ENCODE assay signal across 20 cellular contexts in the genomic region with DNA sequence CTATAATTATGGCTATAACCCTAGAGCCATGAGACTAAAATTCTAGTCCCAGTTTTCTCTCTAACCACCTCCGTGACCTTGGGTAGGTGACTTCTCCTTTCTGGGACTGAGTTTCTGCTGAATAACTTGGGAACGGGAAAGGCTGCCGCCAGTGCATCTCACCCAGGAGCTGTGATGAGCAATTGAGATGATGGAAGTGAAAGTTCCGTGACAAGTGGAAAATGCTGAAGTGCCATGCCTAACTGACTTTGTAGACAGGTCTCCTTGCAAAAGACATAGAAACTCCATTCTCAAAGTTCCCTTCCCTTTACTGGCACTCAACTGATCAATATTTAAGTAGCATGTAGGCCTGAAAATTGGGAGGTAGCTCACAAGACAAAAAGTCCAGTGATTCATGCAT. TPM values are rescaled to one million over a fixed set of nuclear protein-coding genes. Genes with fewer than 3 reads are reported as not detected.
DNase-seq lines count a peak whose midpoint lies in the region; ATAC-seq, FAIRE-seq and TF ChIP-seq lines count a peak whose summit lies in the region.
"Had no signal": no experiment of that assay in that cellular context is flagged by ENCODE, and none has a peak within 500 bp of the region (broad histone marks: within the 10 kb centered on the region; RNA-seq: fewer than 3 reads in every experiment).

No MANE protein-coding gene starts in this region.

- no peak overlapping the region for H3K9ac ChIP-seq in endothelial cell of umbilical vein (replicated peaks; ENCODE audit: extremely low read depth, insufficient read depth, low read length)

- no peaks in the 10 kb centered on the region for H3K79me2 ChIP-seq in endothelial cell of umbilical vein (ENCODE audit: control insufficient read depth, insufficient read depth, low read length)

- peak overlapping the region; percentile 16 for H3K4me3 Mint-ChIP-seq in activated CD4-positive, alpha-beta memory T cell treated with anti-CD3 and anti-CD28 coated beads for 36 hours
- no peak overlapping the region for H3K4me3 Mint-ChIP-seq in CD8-positive, alpha-beta T cell
- H3K4me3 Mint-ChIP-seq: activated naive CD8-positive, alpha-beta T cell had no signal

- dilution Hi-C loops in endothelial cell of umbilical vein (cut with MboI; ENCODE audit: extremely low pct_ligation_motif_present, low sequenced_read_pairs): no loop called here

- H3K27me3 ChIP-seq in endothelial cell of umbilical vein (ENCODE audit: control insufficient read depth in 2 of 2, insufficient read depth in 2 of 2, low read length in 2 of 2): no peaks in the 10 kb centered on the region
- H3K27me3 ChIP-seq in CD8-positive, alpha-beta T cell (ENCODE audit: insufficient read depth, low read length): no peaks in the 10 kb centered on the region

- H3K9me3 ChIP-seq in endothelial cell of umbilical vein (replicated peaks; ENCODE audit: control insufficient read depth, insufficient read depth, low read length): no peaks in the 10 kb centered on the region
- no peaks in the 10 kb centered on the region for H3K9me3 ChIP-seq in CD8-positive, alpha-beta T cell (ENCODE audit: low read length)
- H3K9me3 ChIP-seq: prostate gland, thoracic aorta had no signal

- H2AFZ ChIP-seq in endothelial cell of umbilical vein (ENCODE audit: low read depth, low read length): no peak overlapping the region

- H3K4me3 ChIP-seq in endothelial cell of umbilical vein (replicated peaks in 1 of 3; ENCODE audit: insufficient read depth in 1 of 3, low read depth in 1 of 3, low read length in 3 of 3): no peak overlapping the region
- no peak overlapping the region for H3K4me3 ChIP-seq in CD8-positive, alpha-beta T cell (ENCODE audit: low read depth, low read length)
- H3K4me3 ChIP-seq: prostate gland, thoracic aorta had no signal

- H3K27ac Mint-ChIP-seq in activated CD4-positive, alpha-beta memory T cell treated with anti-CD3 and anti-CD28 coated beads for 36 hours: peak overlapping the region; percentile 74
- H3K27ac Mint-ChIP-seq in CD8-positive, alpha-beta T cell: no peak overlapping the region
- H3K27ac Mint-ChIP-seq: activated naive CD8-positive, alpha-beta T cell had no signal

- FAIRE-seq in endothelial cell of umbilical vein (lab: Jason Lieb, UNC): no peak
- FAIRE-seq: TTC549 had no signal

- H3K4me1 ChIP-seq in endothelial cell of umbilical vein (ENCODE audit: control insufficient read depth, extremely low read depth, insufficient read depth, low read length): peaks cover 8% of the 10 kb centered on the region
- no peaks in the 10 kb centered on the region for H3K4me1 ChIP-seq in CD8-positive, alpha-beta T cell (ENCODE audit: insufficient read depth, low read length)
- H3K4me1 ChIP-seq: prostate gland had no signal

- no peaks in the 10 kb centered on the region for H3K27me3 Mint-ChIP-seq in activated CD4-positive, alpha-beta memory T cell treated with anti-CD3 and anti-CD28 coated beads for 36 hours
- H3K27me3 Mint-ChIP-seq in CD8-positive, alpha-beta T cell (ENCODE audit: low read depth): no peaks in the 10 kb centered on the region
- H3K27me3 Mint-ChIP-seq: activated naive CD8-positive, alpha-beta T cell had no signal

- TF ChIP-seq CTCF in endothelial cell of umbilical vein (IDR thresholded peaks at IDR 0.05; ENCODE audit: extremely low read depth in 1 of 2, insufficient read depth in 1 of 2, low read depth in 1 of 2, low read length in 2 of 2): no peak
- TF ChIP-seq CTCF in CD8-positive, alpha-beta T cell (IDR thresholded peaks at IDR 0.05): no peak

- no peak for ATAC-seq in CD8-positive, alpha-beta T cell
- no peak for ATAC-seq in HG03095 (IDR thresholded peaks at IDR 0.05; ENCODE audit: unreplicated experiment)
- ATAC-seq: esophagus mucosa, left ventricle myocardium superior had no signal

- DNase-seq in SIG-M5 treated with dmso at 0.1 percent for 504 hours (lab: John Stamatoyannopoulos, UW; ENCODE audit: unreplicated experiment) (peak; percentile 39), SIG-M5 (lab: John Stamatoyannopoulos, UW) (no peak), CD1c-positive myeloid dendritic cell (ENCODE audit: extremely low spot score) (peak; percentile 93), endothelial cell of umbilical vein (ENCODE audit: low read depth, low spot score) (peak; percentile 4), cortex of kidney (lab: John Stamatoyannopoulos, UW) (no peak)
- peak; percentile 49 for DNase-seq in activated CD4-positive, alpha-beta memory T cell treated with anti-CD3 and anti-CD28 coated beads for 36 hours
- no peak for DNase-seq in CD8-positive, alpha-beta T cell
- DNase-seq: activated CD4-positive, alpha-beta T cell treated with anti-CD3 and anti-CD28 coated beads for 4 hours; foreskin melanocyte; left ventricle myocardium superior; MM.1S; NCI-H1694; NCI-H526 treated with DMSO at 0.1 percent for 48 hours had no signal

- no peaks in the 10 kb centered on the region for H3K36me3 ChIP-seq in endothelial cell of umbilical vein (ENCODE audit: control insufficient read depth in 2 of 2, extremely low read depth in 1 of 2, insufficient read depth in 2 of 2, low read length in 2 of 2)
- H3K36me3 ChIP-seq in CD8-positive, alpha-beta T cell (ENCODE audit: insufficient read depth, low read length): no peaks in the 10 kb centered on the region
- H3K36me3 ChIP-seq: prostate gland, thoracic aorta had no signal

- H3K9me1 ChIP-seq in endothelial cell of umbilical vein (replicated peaks; ENCODE audit: control insufficient read depth, extremely low read depth, insufficient read depth, low read length): no peaks in the 10 kb centered on the region

- POLR2A ChIA-PET in activated CD4-positive, alpha-beta memory T cell treated with anti-CD3 and anti-CD28 coated beads for 36 hours (lab: Charles Lee): interaction anchor here (0.7 to 1.8 kb wide), 4 partner anchors 10 to 15 kb away, joined by 4 to 5 read pairs (median 4); no protein-coding TSS in a partner anchor
- POLR2A ChIA-PET in endothelial cell of umbilical vein (lab: Charles Lee): no interaction called here
- POLR2A ChIA-PET in CD8-positive, alpha-beta T cell (lab: Charles Lee): no interaction called here

- BruUV-seq in endothelial cell of umbilical vein (replicated peaks; lab: Mats Ljungman, UMichigan): no TSS peak

- no peak overlapping the region for H3K27ac ChIP-seq in endothelial cell of umbilical vein (ENCODE audit: insufficient read depth, low read depth, low read length)
- H3K27ac ChIP-seq in CD8-positive, alpha-beta T cell (ENCODE audit: low read depth, low read length): no peak overlapping the region
- H3K27ac ChIP-seq: 22Rv1, prostate gland, thoracic aorta had no signal

- TF ChIP-seq POLR2A in endothelial cell of umbilical vein (IDR thresholded peaks at IDR 0.05; ENCODE audit: low read depth, low read length): no peak

- CTCF ChIA-PET in activated CD4-positive, alpha-beta memory T cell treated with anti-CD3 and anti-CD28 coated beads for 36 hours (lab: Charles Lee): interaction anchor here (0.5 to 5.6 kb wide), 4 partner anchors 12 to 165 kb away, joined by 3 to 18 read pairs (median 3); no protein-coding TSS in a partner anchor
- CTCF ChIA-PET in endothelial cell of umbilical vein (lab: Charles Lee): interaction anchor here (1.1 kb wide), 1 partner anchor 10 kb away, joined by 3 read pairs; no protein-coding TSS in a partner anchor
- CTCF ChIA-PET in CD8-positive, alpha-beta T cell (lab: Charles Lee): no interaction called here

- H4K20me1 ChIP-seq in endothelial cell of umbilical vein (replicated peaks; ENCODE audit: control insufficient read depth, extremely low read depth, insufficient read depth, low read length): no peaks in the 10 kb centered on the region

- intact Hi-C loops in activated CD4-positive, alpha-beta memory T cell treated with anti-CD3 and anti-CD28 coated beads for 36 hours (cut with micrococcal nuclease): loop anchor here (1.0 to 5.0 kb wide), 5 partner anchors 11 to 230 kb away; a partner anchor contains a TSS
- intact Hi-C loops in endothelial cell of umbilical vein (cut with micrococcal nuclease): no loop called here
- intact Hi-C loops in CD8-positive, alpha-beta T cell (cut with DNase I, micrococcal nuclease): no loop called here

- peaks cover 2% of the 10 kb centered on the region for H3K9me3 Mint-ChIP-seq in activated CD4-positive, alpha-beta memory T cell treated with anti-CD3 and anti-CD28 coated beads for 36 hours
- H3K9me3 Mint-ChIP-seq in CD8-positive, alpha-beta T cell: peaks cover 2% of the 10 kb centered on the region

- H3K4me2 ChIP-seq in endothelial cell of umbilical vein (ENCODE audit: insufficient read depth, low read length): no peak overlapping the region

- H3K36me3 Mint-ChIP-seq in activated CD4-positive, alpha-beta memory T cell treated with anti-CD3 and anti-CD28 coated beads for 36 hours: no peaks in the 10 kb centered on the region
- H3K36me3 Mint-ChIP-seq in CD8-positive, alpha-beta T cell: no peaks in the 10 kb centered on the region
- H3K36me3 Mint-ChIP-seq: activated naive CD8-positive, alpha-beta T cell had no signal

- H3K4me1 Mint-ChIP-seq in activated CD4-positive, alpha-beta memory T cell treated with anti-CD3 and anti-CD28 coated beads for 36 hours (ENCODE audit: low read depth): peaks cover 55% of the 10 kb centered on the region
- H3K4me1 Mint-ChIP-seq in CD8-positive, alpha-beta T cell (ENCODE audit: low read depth): no peaks in the 10 kb centered on the region

TF ChIP-seq in endothelial cell of umbilical vein, 7 proteins besides CTCF, POLR2A, EP300 and RAD21:
- no peak for TF ChIP-seq MYC (IDR thresholded peaks at IDR 0.05; ENCODE audit: low read depth, low read length)
- TF ChIP-seq, protein P1, sequence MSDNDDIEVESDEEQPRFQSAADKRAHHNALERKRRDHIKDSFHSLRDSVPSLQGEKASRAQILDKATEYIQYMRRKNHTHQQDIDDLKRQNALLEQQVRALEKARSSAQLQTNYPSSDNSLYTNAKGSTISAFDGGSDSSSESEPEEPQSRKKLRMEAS (IDR thresholded peaks at IDR 0.05; ENCODE audit: insufficient read depth, insufficient read length): no peak
- no peak for TF ChIP-seq GATA2 (IDR thresholded peaks at IDR 0.05; ENCODE audit: insufficient read depth, insufficient read length, low read depth, low read length)
- TF ChIP-seq FOS (IDR thresholded peaks at IDR 0.05; ENCODE audit: borderline replicate concordance, insufficient read depth, low read length): no peak

RNA-seq across cellular contexts. Expression of a gene that starts 6.3 kb away (rescaled TPM):
- 100 to 1,000 TPM; 107 to 111 TPM for total RNA-seq in activated CD4-positive, alpha-beta memory T cell treated with anti-CD3 and anti-CD28 coated beads for 36 hours
- 22.6 and 23.8 TPM in 2 replicates for total RNA-seq in endothelial cell of umbilical vein
- polyA plus RNA-seq in endothelial cell of umbilical vein: 10.0 and 10.4 TPM in 2 replicates
- 7.9 and 8.3 TPM in 2 replicates for polyA plus RNA-seq in endothelial cell of umbilical vein (2011; cell fraction: cytosol; rRNA removed)
- 26.1 and 27.2 TPM in 2 replicates for polyA plus RNA-seq in endothelial cell of umbilical vein (2011; cell fraction: nucleus; rRNA removed)
- polyA plus RNA-seq in endothelial cell of umbilical vein (2012): 17.7 and 18.4 TPM in 2 replicates
- 24.6 and 24.8 TPM in 2 replicates for polyA minus RNA-seq in endothelial cell of umbilical vein
- polyA minus RNA-seq in endothelial cell of umbilical vein (2011; cell fraction: cytosol; rRNA and poly(A)+ RNA removed): not detected
- 19.9 and 22.0 TPM in 2 replicates for polyA minus RNA-seq in endothelial cell of umbilical vein (2011; cell fraction: nucleus; rRNA and poly(A)+ RNA removed)
- 1 to 10 TPM; 5.9 to 6.5 TPM for total RNA-seq in CD8-positive, alpha-beta T cell

Comparison
In these comparisons a context has a peak if more than half of its experiments do, and no peak if none do; other contexts are left out.
1. DNase-seq: peak in SIG-M5 treated with dmso at 0.1 percent for 504 hours (single experiment), CD1c-positive myeloid dendritic cell (single experiment), activated CD4-positive, alpha-beta memory T cell treated with anti-CD3 and anti-CD28 coated beads for 36 hours (single experiment) and endothelial cell of umbilical vein (single experiment); none in SIG-M5 (single experiment), cortex of kidney (single experiment) and CD8-positive, alpha-beta T cell (0 of 7).